Comparison of ENCODE assay signal across 12 cellular contexts in genomic region chr14:32383337-32384009, GRCh38.
"Had no signal": no experiment of that assay in that cellular context is flagged by ENCODE, and none has a peak within 500 bp of the region (broad histone marks: within the 10 kb centered on the region; RNA-seq: fewer than 3 reads in every experiment).

No MANE protein-coding gene starts in this region.

- H3K4me2 ChIP-seq: neural progenitor cell had no signal

- H2AFZ ChIP-seq: neural progenitor cell had no signal

- H3K4me3 ChIP-seq: heart right ventricle, neural progenitor cell, ovary, sigmoid colon, spleen, testis, upper lobe of right lung had no signal

- H3K27me3 ChIP-seq: heart right ventricle, neural progenitor cell, ovary, sigmoid colon, spleen, testis, upper lobe of right lung had no signal

- DNase-seq: activated CD4-positive, alpha-beta T cell treated with anti-CD3 and anti-CD28 coated beads for 4 hours; activated CD8-positive, alpha-beta T cell treated with anti-CD3 and anti-CD28 coated beads for 36 hours; activated gamma-delta T cell; activated T-cell treated with anti-CD3 and anti-CD28 coated beads, Interleukin-2, amount 50 U/mL, for 4 hours; heart right ventricle; ovary; sigmoid colon; spleen; T-helper 2 cell; testis; upper lobe of right lung had no signal

- H3K36me3 ChIP-seq: heart right ventricle, neural progenitor cell, ovary, sigmoid colon, spleen, upper lobe of right lung had no signal

- H3K27ac ChIP-seq: heart right ventricle, neural progenitor cell, ovary, sigmoid colon, spleen, testis, upper lobe of right lung had no signal

- H3K9me3 ChIP-seq: ovary, sigmoid colon, spleen, testis, upper lobe of right lung had no signal

- ATAC-seq: activated CD8-positive, alpha-beta T cell treated with anti-CD3 and anti-CD28 coated beads for 36 hours; activated T-cell treated with anti-CD3 and anti-CD28 coated beads, Interleukin-2, amount 50 U/mL, for 4 hours; upper lobe of right lung had no signal

- H3K4me1 ChIP-seq: heart right ventricle, neural progenitor cell, sigmoid colon, spleen, testis, upper lobe of right lung had no signal
